In the genomic region with DNA sequence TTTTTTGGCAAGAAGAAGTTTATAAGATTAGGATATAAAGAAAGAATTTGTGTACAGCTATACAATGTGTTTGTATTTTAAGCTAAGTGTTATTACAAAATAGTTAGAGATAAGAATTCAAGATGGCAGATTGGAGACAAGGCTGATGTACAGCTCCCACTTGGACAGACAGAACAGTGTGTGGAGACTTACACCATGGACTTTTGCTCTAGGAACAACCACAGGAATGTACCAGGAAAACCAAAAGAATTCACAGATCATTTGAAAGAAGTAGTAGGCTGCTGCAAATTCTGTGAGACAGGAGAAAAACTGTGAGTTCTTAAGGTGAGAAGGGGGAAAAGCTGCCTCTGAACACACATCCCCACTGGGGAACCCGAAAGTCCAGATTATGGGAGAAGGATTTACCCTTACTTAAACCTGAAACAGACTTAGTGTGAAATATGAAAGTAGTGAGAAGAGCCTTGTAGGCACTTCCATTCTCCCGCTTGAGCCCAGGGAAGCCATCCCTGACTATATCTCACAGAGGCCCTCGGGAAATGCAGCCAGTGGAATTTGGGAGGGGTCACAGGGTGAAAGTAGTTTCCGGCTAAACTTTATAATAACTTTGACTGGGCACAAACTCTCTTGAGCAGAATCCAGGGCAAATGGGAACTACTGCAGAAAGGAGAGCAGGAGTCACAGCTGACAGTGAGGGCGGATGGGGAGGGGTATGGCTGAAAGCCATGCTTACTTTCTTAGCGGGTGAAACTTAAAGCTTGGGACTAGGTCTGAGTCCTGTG, we compare ENCODE assay signal across 23 cellular contexts. TPM values are rescaled to one million over a fixed set of nuclear protein-coding genes. Genes with fewer than 3 reads are reported as not detected.
DNase-seq lines count a peak whose midpoint lies in the region; ATAC-seq, FAIRE-seq and TF ChIP-seq lines count a peak whose summit lies in the region.
"Had no signal": no experiment of that assay in that cellular context is flagged by ENCODE, and none has a peak within 500 bp of the region (broad histone marks: within the 10 kb centered on the region; RNA-seq: fewer than 3 reads in every experiment).

No MANE protein-coding gene starts in this region.

- intact Hi-C loops in activated naive CD4-positive, alpha-beta T cell treated with anti-CD3 and anti-CD28 coated beads for 36 hours (cut with micrococcal nuclease) = no loop called here
- intact Hi-C loops in left ventricle myocardium superior (cut with micrococcal nuclease) = no loop called here

- no peak for TF ChIP-seq CTCF in fibroblast of lung (conservative IDR thresholded peaks at IDR 0.05 in 1 of 2, IDR thresholded peaks at IDR 0.05 in 1 of 2; ENCODE audit: low read depth in 1 of 2, low read length in 2 of 2)

- no peak for FAIRE-seq in RCC 7860 (lab: Jason Lieb, UNC)
- FAIRE-seq: endometrium had no signal

- ATAC-seq in HG03045 (IDR thresholded peaks at IDR 0.05; ENCODE audit: unreplicated experiment) (no peak), left ventricle myocardium superior (no peak)
- ATAC-seq: activated CD4-positive, alpha-beta T cell treated with anti-CD3 and anti-CD28 coated beads for 36 hours; gastroesophageal sphincter; left lung; sciatic nerve; SK-N-SH treated with all-trans-retinoic acid at 6 μM for 48 hours had no signal

- peak overlapping the region; percentile 30 for H3K4me2 ChIP-seq in fibroblast of lung (ENCODE audit: extremely low read depth, insufficient read depth, low read length)

- H3K4me3 ChIP-seq in fibroblast of lung (replicated peaks in 1 of 4; ENCODE audit: control extremely low read depth in 1 of 4, insufficient read depth in 1 of 4, low read depth in 3 of 4, low read length in 4 of 4) = no peak overlapping the region
- H3K4me3 ChIP-seq: adrenal gland, gastroesophageal sphincter, left lung, Peyer's patch, uterus had no signal

- H3K27ac ChIP-seq in fibroblast of lung (ENCODE audit: insufficient read depth, low read length) = no peak overlapping the region
- H3K27ac ChIP-seq: adrenal gland, gastroesophageal sphincter, left lung, Peyer's patch, uterus had no signal

- H3K36me3 Mint-ChIP-seq in activated naive CD4-positive, alpha-beta T cell treated with anti-CD3 and anti-CD28 coated beads for 36 hours (ENCODE audit: low read depth) = peaks cover 2% of the 10 kb centered on the region

- H3K9ac ChIP-seq in fibroblast of lung (ENCODE audit: insufficient read depth, low read length) = no peak overlapping the region

- H3K9me3 ChIP-seq in fibroblast of lung (ENCODE audit: control insufficient read depth, insufficient read depth, low read depth, low read length) = no peaks in the 10 kb centered on the region
- H3K9me3 ChIP-seq: Caco-2, Peyer's patch, uterus had no signal

- DNase-seq in EL (peak; percentile 48), SW480 (ENCODE audit: low spot score) (peak; percentile 25), fibroblast of lung (ENCODE audit: low read depth in 2 of 2) (peak; percentile 48 to 85), non-pigmented ciliary epithelial cell (ENCODE audit: low read depth) (peak; percentile 68), RCC 7860 (ENCODE audit: low spot score) (no peak), left ventricle myocardium superior (no peak)
- no peak for DNase-seq in activated naive CD4-positive, alpha-beta T cell treated with anti-CD3 and anti-CD28 coated beads for 36 hours
- DNase-seq: activated CD4-positive, alpha-beta T cell treated with anti-CD3 and anti-CD28 coated beads for 36 hours; adrenal gland; AML-193; Caco-2; cerebellar nuclear complex; Kasumi-1; left lung; NCI-H774; Peyer's patch; stimulated activated CD4-positive, alpha-beta T cell treated with anti-CD3 and anti-CD28 coated beads, Interleukin-1b, Interleukin-23, amount 100 ng/mL, for 48 hours; uterus had no signal

- H3K4me1 Mint-ChIP-seq in activated naive CD4-positive, alpha-beta T cell treated with anti-CD3 and anti-CD28 coated beads for 36 hours (ENCODE audit: low read depth) = no peaks in the 10 kb centered on the region

- no peak overlapping the region for H3K4me3 Mint-ChIP-seq in activated naive CD4-positive, alpha-beta T cell treated with anti-CD3 and anti-CD28 coated beads for 36 hours
- H3K4me3 Mint-ChIP-seq: activated CD4-positive, alpha-beta T cell treated with anti-CD3 and anti-CD28 coated beads for 36 hours had no signal

- H3K27ac Mint-ChIP-seq in activated naive CD4-positive, alpha-beta T cell treated with anti-CD3 and anti-CD28 coated beads for 36 hours = no peak overlapping the region
- H3K27ac Mint-ChIP-seq: activated CD4-positive, alpha-beta T cell treated with anti-CD3 and anti-CD28 coated beads for 36 hours had no signal

- H3K9me3 Mint-ChIP-seq in activated naive CD4-positive, alpha-beta T cell treated with anti-CD3 and anti-CD28 coated beads for 36 hours = peaks cover 12% of the 10 kb centered on the region

- H3K27me3 ChIP-seq in fibroblast of lung (ENCODE audit: control insufficient read depth, insufficient read depth, low read length) = no peaks in the 10 kb centered on the region
- H3K27me3 ChIP-seq: adrenal gland, Peyer's patch, uterus had no signal

- CTCF ChIA-PET in activated naive CD4-positive, alpha-beta T cell treated with anti-CD3 and anti-CD28 coated beads for 36 hours (lab: Charles Lee) = interaction anchor here (0.9 kb wide), 1 partner anchor 205 kb away, joined by 3 read pairs; no protein-coding TSS in a partner anchor

- H4K20me1 ChIP-seq in fibroblast of lung (ENCODE audit: control insufficient read depth, extremely low read depth, insufficient read depth, low read length) = no peaks in the 10 kb centered on the region

- no peaks in the 10 kb centered on the region for H3K36me3 ChIP-seq in fibroblast of lung (ENCODE audit: control insufficient read depth, insufficient read depth, low read length)
- H3K36me3 ChIP-seq: adrenal gland, gastroesophageal sphincter, left lung, Peyer's patch, uterus had no signal

- peaks cover 2% of the 10 kb centered on the region for H3K27me3 Mint-ChIP-seq in activated naive CD4-positive, alpha-beta T cell treated with anti-CD3 and anti-CD28 coated beads for 36 hours (ENCODE audit: low read depth)

- no peaks in the 10 kb centered on the region for H3K4me1 ChIP-seq in fibroblast of lung (ENCODE audit: control insufficient read depth, extremely low read depth, insufficient read depth, low read length)
- H3K4me1 ChIP-seq: adrenal gland, Caco-2, gastroesophageal sphincter, Peyer's patch, uterus had no signal

- H3K79me2 ChIP-seq in fibroblast of lung (ENCODE audit: control insufficient read depth, insufficient read depth, low read length) = no peaks in the 10 kb centered on the region

- H2AFZ ChIP-seq in fibroblast of lung (ENCODE audit: low read length) = no peak overlapping the region

RNA-seq across cellular contexts. Expression of a gene that starts 11.6 kb away (rescaled TPM):
- total RNA-seq in fibroblast of lung (38.0 and 46.2 TPM in 2 replicates), left ventricle myocardium superior (57.4 TPM)
- polyA plus RNA-seq in fibroblast of lung = 25.6 and 36.4 TPM in 2 replicates
- polyA plus RNA-seq in fibroblast of lung (2012) = 22.2 and 28.9 TPM in 2 replicates
- 6.0 and 7.3 TPM in 2 replicates for polyA minus RNA-seq in fibroblast of lung (ENCODE audit: low replicate concordance)
- total RNA-seq in activated naive CD4-positive, alpha-beta T cell treated with anti-CD3 and anti-CD28 coated beads for 36 hours = 10 to 100 TPM; 33.9 to 35.1 TPM

RNA-seq across cellular contexts. Expression of a gene that starts 50.2 kb away (rescaled TPM):
- total RNA-seq in fibroblast of lung (107 and 164 TPM in 2 replicates), left ventricle myocardium superior (13.4 TPM)
- 85.6 and 118 TPM in 2 replicates for polyA plus RNA-seq in fibroblast of lung
- 44.9 and 63.2 TPM in 2 replicates for polyA plus RNA-seq in fibroblast of lung (2012)
- 35.6 and 36.6 TPM in 2 replicates for polyA minus RNA-seq in fibroblast of lung (ENCODE audit: low replicate concordance)
- total RNA-seq in activated naive CD4-positive, alpha-beta T cell treated with anti-CD3 and anti-CD28 coated beads for 36 hours = 10 to 100 TPM; 15.4 to 15.7 TPM

RNA-seq across cellular contexts. Expression of a gene that starts 50.8 kb away (rescaled TPM):
- total RNA-seq in fibroblast of lung (135 and 309 TPM in 2 replicates), left ventricle myocardium superior (59.5 TPM)
- 72.4 and 96.6 TPM in 2 replicates for polyA plus RNA-seq in fibroblast of lung
- 73.0 and 76.0 TPM in 2 replicates for polyA plus RNA-seq in fibroblast of lung (2012)
- polyA minus RNA-seq in fibroblast of lung (ENCODE audit: low replicate concordance) = 100 and 185 TPM in 2 replicates
- total RNA-seq in activated naive CD4-positive, alpha-beta T cell treated with anti-CD3 and anti-CD28 coated beads for 36 hours = 10 to 100 TPM; 90.1 to 92.0 TPM

Comparison
In these comparisons a context has a peak if more than half of its experiments do, and no peak if none do; other contexts are left out.
1. DNase-seq: peak in EL (single experiment), SW480 (single experiment), fibroblast of lung (2 of 2) and non-pigmented ciliary epithelial cell (single experiment); none in activated naive CD4-positive, alpha-beta T cell treated with anti-CD3 and anti-CD28 coated beads for 36 hours (single experiment), RCC 7860 (single experiment) and left ventricle myocardium superior (single experiment).